ENCODE assay signal across 22 cellular contexts in the genomic region with DNA sequence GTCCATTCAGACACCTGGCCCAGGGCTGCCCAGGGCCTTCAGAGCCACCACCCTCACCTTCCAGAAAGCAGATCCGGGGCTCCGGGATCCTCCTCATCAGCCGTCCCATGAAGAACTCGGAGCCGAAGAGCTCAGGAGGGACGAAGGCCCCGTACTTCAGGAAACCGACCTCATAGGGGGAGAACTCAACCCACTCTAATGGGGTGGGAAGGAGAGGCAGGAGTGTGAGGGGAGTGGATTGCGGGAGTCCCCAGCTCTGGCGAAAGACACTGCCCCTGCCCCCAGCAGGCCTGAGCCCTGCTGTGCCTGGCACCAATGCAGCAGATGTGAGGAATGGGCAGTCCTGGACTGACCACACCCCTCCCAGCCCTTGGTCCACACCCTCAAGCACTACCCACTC. TPM values are rescaled to one million over a fixed set of nuclear protein-coding genes. Genes with fewer than 3 reads are reported as not detected.
DNase-seq lines count a peak whose midpoint lies in the region; ATAC-seq and TF ChIP-seq lines count a peak whose summit lies in the region.
"Had no signal": no experiment of that assay in that cellular context is flagged by ENCODE, and none has a peak within 500 bp of the region (broad histone marks: within the 10 kb centered on the region; RNA-seq: fewer than 3 reads in every experiment).

No MANE protein-coding gene starts in this region.

- H3K36me3 ChIP-seq in suprapubic skin = no peaks in the 10 kb centered on the region
- H3K36me3 ChIP-seq: HAP-1 had no signal

- no peak overlapping the region for H3K27ac ChIP-seq in suprapubic skin
- H3K27ac ChIP-seq: 22Rv1, A549, C4-2B, GM23248, HL-60 had no signal

- DNase-seq in activated CD4-positive, CD25-positive, alpha-beta regulatory T cell treated with anti-CD3 and anti-CD28 coated beads, Interleukin-2, amount 50 U/mL, for 72 hours = peak; percentile 24
- DNase-seq in left lobe of liver (ENCODE audit: low spot score) (peak; percentile 27), suprapubic skin (ENCODE audit: low spot score in 2 of 2) (peak; percentile 31 to 58), NCI-H524 (lab: John Stamatoyannopoulos, UW) (no peak)
- DNase-seq: AML-193; Caco-2; CD4-positive, alpha-beta T cell; DMS153; DMS79; GDM1; GM23248 had no signal

- 92% methylated on average over 10 of the region's 10 CpGs for WGBS in suprapubic skin

- no peak for TF ChIP-seq POLR2A in suprapubic skin (IDR thresholded peaks at IDR 0.05)

- no peaks in the 10 kb centered on the region for H3K27me3 ChIP-seq in suprapubic skin

- no peak overlapping the region for H3K4me3 ChIP-seq in suprapubic skin
- H3K4me3 ChIP-seq: A549, GM23248, HAP-1 had no signal

- H3K4me1 ChIP-seq in suprapubic skin = peaks cover 2% of the 10 kb centered on the region
- H3K4me1 ChIP-seq: A549, HAP-1 had no signal

- no peaks in the 10 kb centered on the region for H3K9me3 ChIP-seq in suprapubic skin
- H3K9me3 ChIP-seq: A549, Caco-2, HAP-1 had no signal

- ATAC-seq in activated CD4-positive, CD25-positive, alpha-beta regulatory T cell treated with anti-CD3 and anti-CD28 coated beads, Interleukin-2, amount 50 U/mL, for 24 hours = no peak
- ATAC-seq in left lobe of liver (no peak), HG02610 (IDR thresholded peaks at IDR 0.05; ENCODE audit: unreplicated experiment) (no peak), HG02938 (IDR thresholded peaks at IDR 0.05; ENCODE audit: unreplicated experiment) (no peak)
- ATAC-seq: A549 had no signal

- TF ChIP-seq EP300 in suprapubic skin (IDR thresholded peaks at IDR 0.05) = no peak

- no peak for TF ChIP-seq CTCF in suprapubic skin (IDR thresholded peaks at IDR 0.05)

RNA-seq across cellular contexts. Expression of a gene that starts 22.6 kb away (rescaled TPM):
- total RNA-seq in left lobe of liver = not detected
- total RNA-seq in suprapubic skin = 10 to 100 TPM; 15.0 to 29.6 (median 24.4) TPM
- total RNA-seq: Caco-2; CD4-positive, alpha-beta T cell; Daoy; GM23248; H4; HT1080 had no signal

RNA-seq across cellular contexts. Expression of a gene that starts 50.9 kb away (rescaled TPM):
- total RNA-seq in left lobe of liver (not detected), suprapubic skin (100 to 1,000 TPM in 1 of 4 donors, 10 to 100 TPM in 3; 47.9 to 129 (median 60.9) TPM)
- total RNA-seq: CD4-positive, alpha-beta T cell; Daoy; GM23248; H4; HT1080 had no signal

Comparison
In these comparisons a context has a peak if more than half of its experiments do, and no peak if none do; other contexts are left out.
1. DNase-seq: peak in activated CD4-positive, CD25-positive, alpha-beta regulatory T cell treated with anti-CD3 and anti-CD28 coated beads, Interleukin-2, amount 50 U/mL, for 72 hours (single experiment), left lobe of liver (single experiment) and suprapubic skin (2 of 2); none in NCI-H524 (0 of 2).
2. RNA of a gene that starts 22.6 kb away (total RNA-seq): 15.0 to 29.6 TPM in suprapubic skin; not detected in left lobe of liver (single experiment); every median in the first group is over 10 times any median in the second.
3. RNA of a gene that starts 50.9 kb away (total RNA-seq): 47.9 to 129 TPM in suprapubic skin; not detected in left lobe of liver (single experiment); every median in the first group is over 10 times any median in the second.